In the genomic region with DNA sequence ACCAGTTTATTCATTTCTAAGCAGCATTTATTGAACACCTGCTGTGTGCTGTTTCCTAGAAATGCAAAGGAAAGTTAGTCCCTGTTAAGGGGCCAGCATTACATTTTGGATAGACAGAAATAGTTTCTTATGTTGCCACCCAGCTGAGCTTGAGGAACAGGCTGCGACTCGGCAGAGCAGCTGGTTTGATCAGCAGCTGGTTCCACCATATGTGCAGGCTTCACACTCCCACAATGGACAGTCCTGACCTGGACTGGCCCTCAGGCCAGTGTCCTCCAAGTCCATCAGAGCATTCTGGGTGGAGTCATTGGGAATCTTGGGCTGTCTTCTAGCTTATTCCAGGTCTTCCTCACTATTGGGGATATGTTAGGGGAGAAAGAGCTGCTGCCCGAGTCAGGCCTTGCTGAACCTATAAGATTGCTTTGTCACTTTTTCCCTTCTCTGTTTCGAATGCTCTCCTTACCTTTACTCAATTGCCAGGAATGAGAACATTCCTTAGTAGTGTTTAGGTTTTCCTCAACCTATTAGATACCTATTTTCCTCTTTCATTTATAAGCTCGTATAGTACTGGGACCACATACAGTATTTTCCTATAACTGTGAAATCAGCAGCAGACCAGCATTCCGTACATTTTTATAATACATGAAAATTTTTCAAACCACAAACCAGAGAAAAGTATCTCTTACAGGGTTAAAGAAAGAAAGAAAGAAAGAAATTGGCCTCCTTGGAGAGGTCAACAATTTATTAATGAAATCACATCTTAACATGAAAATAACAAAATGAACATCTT, we compare ENCODE assay signal across 1 cellular context.
TF ChIP-seq lines count a peak whose summit lies in the region.

No MANE protein-coding gene starts in this region.

TF ChIP-seq in SK-N-SH, 30 proteins besides CTCF, POLR2A, EP300 and RAD21 (continued from another document):
- no peak for TF ChIP-seq POLR2AphosphoS5 (IDR thresholded peaks at IDR 0.05; ENCODE audit: low read depth, low read length)
- no peak for TF ChIP-seq GATA2 (CRISPR knock-in tag; IDR thresholded peaks at IDR 0.05)
- TF ChIP-seq, protein P1, sequence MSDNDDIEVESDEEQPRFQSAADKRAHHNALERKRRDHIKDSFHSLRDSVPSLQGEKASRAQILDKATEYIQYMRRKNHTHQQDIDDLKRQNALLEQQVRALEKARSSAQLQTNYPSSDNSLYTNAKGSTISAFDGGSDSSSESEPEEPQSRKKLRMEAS (IDR thresholded peaks at IDR 0.05; ENCODE audit: low read depth), result no peak
- TF ChIP-seq EZH2phosphoT487 (IDR thresholded peaks at IDR 0.05; ENCODE audit: borderline replicate concordance, low read depth), result no peak
- TF ChIP-seq, protein P2, sequence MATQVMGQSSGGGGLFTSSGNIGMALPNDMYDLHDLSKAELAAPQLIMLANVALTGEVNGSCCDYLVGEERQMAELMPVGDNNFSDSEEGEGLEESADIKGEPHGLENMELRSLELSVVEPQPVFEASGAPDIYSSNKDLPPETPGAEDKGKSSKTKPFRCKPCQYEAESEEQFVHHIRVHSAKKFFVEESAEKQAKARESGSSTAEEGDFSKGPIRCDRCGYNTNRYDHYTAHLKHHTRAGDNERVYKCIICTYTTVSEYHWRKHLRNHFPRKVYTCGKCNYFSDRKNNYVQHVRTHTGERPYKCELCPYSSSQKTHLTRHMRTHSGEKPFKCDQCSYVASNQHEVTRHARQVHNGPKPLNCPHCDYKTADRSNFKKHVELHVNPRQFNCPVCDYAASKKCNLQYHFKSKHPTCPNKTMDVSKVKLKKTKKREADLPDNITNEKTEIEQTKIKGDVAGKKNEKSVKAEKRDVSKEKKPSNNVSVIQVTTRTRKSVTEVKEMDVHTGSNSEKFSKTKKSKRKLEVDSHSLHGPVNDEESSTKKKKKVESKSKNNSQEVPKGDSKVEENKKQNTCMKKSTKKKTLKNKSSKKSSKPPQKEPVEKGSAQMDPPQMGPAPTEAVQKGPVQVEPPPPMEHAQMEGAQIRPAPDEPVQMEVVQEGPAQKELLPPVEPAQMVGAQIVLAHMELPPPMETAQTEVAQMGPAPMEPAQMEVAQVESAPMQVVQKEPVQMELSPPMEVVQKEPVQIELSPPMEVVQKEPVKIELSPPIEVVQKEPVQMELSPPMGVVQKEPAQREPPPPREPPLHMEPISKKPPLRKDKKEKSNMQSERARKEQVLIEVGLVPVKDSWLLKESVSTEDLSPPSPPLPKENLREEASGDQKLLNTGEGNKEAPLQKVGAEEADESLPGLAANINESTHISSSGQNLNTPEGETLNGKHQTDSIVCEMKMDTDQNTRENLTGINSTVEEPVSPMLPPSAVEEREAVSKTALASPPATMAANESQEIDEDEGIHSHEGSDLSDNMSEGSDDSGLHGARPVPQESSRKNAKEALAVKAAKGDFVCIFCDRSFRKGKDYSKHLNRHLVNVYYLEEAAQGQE (IDR thresholded peaks at IDR 0.05; ENCODE audit: low read depth, low read length), result no peak
- no peak for TF ChIP-seq TAF1 (IDR thresholded peaks at IDR 0.05; ENCODE audit: borderline replicate concordance, low read depth, low read length)
- no peak for TF ChIP-seq SIN3A (IDR thresholded peaks at IDR 0.05; ENCODE audit: borderline replicate concordance, low read depth, low read length)
- TF ChIP-seq, protein P3, sequence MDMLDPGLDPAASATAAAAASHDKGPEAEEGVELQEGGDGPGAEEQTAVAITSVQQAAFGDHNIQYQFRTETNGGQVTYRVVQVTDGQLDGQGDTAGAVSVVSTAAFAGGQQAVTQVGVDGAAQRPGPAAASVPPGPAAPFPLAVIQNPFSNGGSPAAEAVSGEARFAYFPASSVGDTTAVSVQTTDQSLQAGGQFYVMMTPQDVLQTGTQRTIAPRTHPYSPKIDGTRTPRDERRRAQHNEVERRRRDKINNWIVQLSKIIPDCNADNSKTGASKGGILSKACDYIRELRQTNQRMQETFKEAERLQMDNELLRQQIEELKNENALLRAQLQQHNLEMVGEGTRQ (IDR thresholded peaks at IDR 0.05; ENCODE audit: borderline replicate concordance, low read depth, low read length), result no peak
- no peak for TF ChIP-seq FOXJ3 (CRISPR knock-in tag; IDR thresholded peaks at IDR 0.05)
- TF ChIP-seq FOSL2 (IDR thresholded peaks at IDR 0.05; ENCODE audit: borderline replicate concordance, low read depth), result no peak
TF ChIP-seq in SK-N-SH: peak in this region for 0.
